Comparison of ENCODE assay signal across 10 cellular contexts in the genomic region with DNA sequence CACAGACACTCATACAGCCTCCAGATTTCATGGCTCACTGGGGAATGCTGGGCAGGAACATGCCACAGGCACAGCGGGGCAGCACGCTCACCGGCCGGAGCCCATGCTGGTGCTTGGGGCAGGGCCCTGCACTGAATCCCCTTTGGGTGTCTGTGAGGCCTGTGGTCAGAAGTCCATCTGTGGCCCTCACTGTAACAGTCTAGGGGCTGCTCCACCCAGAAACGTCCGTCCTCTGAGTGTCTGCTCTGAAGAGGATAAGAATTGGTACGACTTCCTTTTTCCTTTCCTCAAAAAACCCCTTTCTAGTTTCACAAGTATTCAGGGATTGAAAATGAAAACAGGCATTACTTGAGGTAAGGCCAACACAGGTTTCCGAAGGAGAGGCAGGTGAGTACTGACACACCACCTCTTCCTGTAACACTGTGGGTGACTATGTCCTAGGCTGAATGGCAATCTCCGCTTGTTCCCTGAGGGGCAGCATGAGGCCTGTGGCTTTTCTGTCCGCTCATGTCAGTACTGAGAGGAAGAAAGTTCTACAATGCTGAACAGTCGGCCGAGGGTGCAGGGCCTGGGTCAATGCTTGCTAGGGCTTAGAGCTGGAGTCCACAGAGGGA. TPM values are rescaled to one million over a fixed set of nuclear protein-coding genes. Genes with fewer than 3 reads are reported as not detected.
A peak's percentile ranks its signal among the peaks of the same experiment; 100 is the strongest.
DNase-seq lines count a peak whose midpoint lies in the region; ATAC-seq and TF ChIP-seq lines count a peak whose summit lies in the region.
"Had no signal": no experiment of that assay in that cellular context is flagged by ENCODE, and none has a peak within 500 bp of the region (broad histone marks: within the 10 kb centered on the region; RNA-seq: fewer than 3 reads in every experiment).

No MANE protein-coding gene starts in this region.

- H3K9me3 Mint-ChIP-seq in endodermal cell (no peaks in the 10 kb centered on the region), Calu3 (ENCODE audit: low read depth, unreplicated experiment) (no peaks in the 10 kb centered on the region)

- H3K27ac Mint-ChIP-seq in endodermal cell (peak overlapping the region; percentile 46), Calu3 (ENCODE audit: unreplicated experiment) (no peak overlapping the region)

- BruUV-seq in Calu3 (replicated peaks; lab: Mats Ljungman, UMichigan), result no TSS peak

- no peaks in the 10 kb centered on the region for H3K9me3 ChIP-seq in endodermal cell (ENCODE audit: control insufficient read depth, low read length)
- H3K9me3 ChIP-seq: breast epithelium had no signal

- no peaks in the 10 kb centered on the region for H3K27me3 ChIP-seq in endodermal cell (ENCODE audit: control insufficient read depth, insufficient read depth, low read length, poor library complexity, severe bottlenecking)
- H3K27me3 ChIP-seq: breast epithelium had no signal

- H3K36me3 ChIP-seq in endodermal cell (ENCODE audit: control insufficient read depth, insufficient read depth, low read length), result peaks cover 11% of the 10 kb centered on the region

- intact Hi-C loops in Calu3 (cut with micrococcal nuclease; ENCODE audit: unreplicated experiment), result no loop called here

- H3K27me3 Mint-ChIP-seq in endodermal cell (ENCODE audit: insufficient read depth) (no peaks in the 10 kb centered on the region), Calu3 (ENCODE audit: unreplicated experiment) (no peaks in the 10 kb centered on the region)

- no peaks in the 10 kb centered on the region for H3K4me1 ChIP-seq in endodermal cell (ENCODE audit: control insufficient read depth, insufficient read depth, low read length)

- H3K4me3 Mint-ChIP-seq in endodermal cell (no peak overlapping the region), Calu3 (ENCODE audit: low read depth, unreplicated experiment) (no peak overlapping the region)

- ATAC-seq in GM19328 (IDR thresholded peaks at IDR 0.05; ENCODE audit: unreplicated experiment) (peak; percentile 61), HG03064 (IDR thresholded peaks at IDR 0.05; ENCODE audit: low read depth, unreplicated experiment) (peak; percentile 66), GM18520 (IDR thresholded peaks at IDR 0.05; ENCODE audit: unreplicated experiment) (no peak)

- H3K27ac ChIP-seq in endodermal cell (ENCODE audit: low read depth, low read length), result no peak overlapping the region

- no peak overlapping the region for H3K9ac ChIP-seq in endodermal cell (ENCODE audit: extremely low read depth, low read length, poor library complexity, severe bottlenecking)

- H3K4me1 Mint-ChIP-seq in endodermal cell (no peaks in the 10 kb centered on the region), Calu3 (ENCODE audit: low read depth, unreplicated experiment) (no peaks in the 10 kb centered on the region)

- CTCF ChIA-PET in Calu3 (lab: Charles Lee), result no interaction called here

- H3K36me3 Mint-ChIP-seq in endodermal cell (ENCODE audit: low read depth), result peaks cover 35% of the 10 kb centered on the region
- H3K36me3 Mint-ChIP-seq in Calu3 (ENCODE audit: insufficient read depth, unreplicated experiment), result peaks cover 3% of the 10 kb centered on the region

- 91 to 93% methylated on average over 11 to 12 of the region's 12 CpGs for WGBS in endodermal cell (ENCODE audit: insufficient coverage in 1 of 2, insufficient read length in 1 of 2), 2 experiments

- TF ChIP-seq CTCF in GM10266 (IDR thresholded peaks at IDR 0.05; ENCODE audit: control insufficient read depth, insufficient read depth, low read depth, missing control alignments) (no peak), endodermal cell (conservative IDR thresholded peaks at IDR 0.05) (no peak), Calu3 (IDR thresholded peaks at IDR 0.05; ENCODE audit: unreplicated experiment) (no peak)

- DNase-seq in GM10266 (ENCODE audit: extremely low spot score) (peak; percentile 44), endodermal cell (peak; percentile 38), SIG-M5 (lab: John Stamatoyannopoulos, UW) (no peak), Calu3 (no peak)
- DNase-seq in activated effector memory CD4-positive, alpha-beta T cell treated with anti-CD3 and anti-CD28 coated beads, Interleukin-2, amount 50 U/mL, for 16 hours, result no peak
- DNase-seq: stimulated activated CD4-positive, alpha-beta T cell treated with anti-CD3 and anti-CD28 coated beads, Interleukin-12 subunit alpha, Interleukin-12 subunit beta, amount 100 ng/mL, for 4 hours had no signal

- H3K4me3 ChIP-seq in endodermal cell (ENCODE audit: low read length), result no peak overlapping the region
- H3K4me3 ChIP-seq: breast epithelium had no signal

RNA-seq across cellular contexts. Expression of a gene that starts 42.5 kb away (rescaled TPM):
- 10 to 100 TPM; 26.3 to 28.0 TPM for total RNA-seq in endodermal cell
- 29.6 TPM for polyA plus RNA-seq in endodermal cell (2013, experiment 1 of 2)
- 26.6 TPM for polyA plus RNA-seq in endodermal cell (2013, experiment 2 of 2)
- 18.9 and 20.3 TPM in 2 replicates for total RNA-seq in Calu3 (2022)

RNA-seq across cellular contexts. Expression of a gene that starts 44.7 kb away (rescaled TPM):
- total RNA-seq in endodermal cell (10 to 100 TPM; 20.8 to 24.2 TPM), Calu3 (2022) (15.3 and 17.7 TPM in 2 replicates)
- polyA plus RNA-seq in endodermal cell (2013, experiment 1 of 2), result 16.9 TPM
- polyA plus RNA-seq in endodermal cell (2013, experiment 2 of 2), result 15.0 TPM

Comparison
In these comparisons a context has a peak if more than half of its experiments do, and no peak if none do; other contexts are left out.
1. DNase-seq: peak in GM10266 (single experiment) and endodermal cell (single experiment); none in activated effector memory CD4-positive, alpha-beta T cell treated with anti-CD3 and anti-CD28 coated beads, Interleukin-2, amount 50 U/mL, for 16 hours (single experiment), SIG-M5 (single experiment) and Calu3 (single experiment).